In genomic region chr2:204452464-204453023, GRCh38 we compare ENCODE assay signal across 9 cellular contexts.
DNase-seq lines count a peak whose midpoint lies in the region; TF ChIP-seq lines count a peak whose summit lies in the region.
"Had no signal": no experiment of that assay in that cellular context is flagged by ENCODE, and none has a peak within 500 bp of the region (broad histone marks: within the 10 kb centered on the region; RNA-seq: fewer than 3 reads in every experiment).

No MANE protein-coding gene starts in this region.

- POLR2A ChIA-PET in PC-9 (lab: Charles Lee; ENCODE audit: unreplicated experiment) = no interaction called here

- no peaks in the 10 kb centered on the region for H4K20me1 ChIP-seq in PC-9 (ENCODE audit: insufficient read depth)

- H3K4me1 ChIP-seq in PC-9 (replicated peaks; ENCODE audit: insufficient read depth) (peaks cover 15% of the 10 kb centered on the region), parathyroid adenoma (no peaks in the 10 kb centered on the region)
- H3K4me1 ChIP-seq: gastrocnemius medialis had no signal

- H3K79me2 ChIP-seq in PC-9 (ENCODE audit: low read depth) (no peaks in the 10 kb centered on the region), parathyroid adenoma (no peaks in the 10 kb centered on the region)

- DNase-seq in GM03348 (ENCODE audit: low spot score) (peak; percentile 86), PC-9 (peak; percentile 60 to 95), fibroblast of the aortic adventitia (ENCODE audit: low read depth) (peak; percentile 85), NCI-H1436 (lab: John Stamatoyannopoulos, UW) (no peak), NOMO-1 (lab: John Stamatoyannopoulos, UW; ENCODE audit: unreplicated experiment in 2 of 2) (no peak), activated T-cell treated with anti-CD3 and anti-CD28 coated beads for 4 hours (no peak)
- DNase-seq in activated CD4-positive, alpha-beta T cell treated with anti-CD3 and anti-CD28 coated beads, Interleukin-2, amount 50 U/mL, for 4 hours = no peak
- DNase-seq: gastrocnemius medialis had no signal

- no peaks in the 10 kb centered on the region for H3K27me3 ChIP-seq in PC-9 (ENCODE audit: insufficient read depth, low read depth)
- H3K27me3 ChIP-seq in parathyroid adenoma (ENCODE audit: control insufficient read depth, insufficient read depth, low read length) = no peaks in the 10 kb centered on the region
- H3K27me3 ChIP-seq: gastrocnemius medialis had no signal

- no TSS peak for BruUV-seq in PC-9 (replicated peaks; lab: Mats Ljungman, UMichigan)

- peak overlapping the region; percentile 50 for H3K4me2 ChIP-seq in PC-9
- no peak overlapping the region for H3K4me2 ChIP-seq in parathyroid adenoma (ENCODE audit: low read length)

- H2AFZ ChIP-seq in PC-9 = no peak overlapping the region
- peak overlapping the region; percentile 47 for H2AFZ ChIP-seq in parathyroid adenoma

- no peak overlapping the region for H3K4me3 ChIP-seq in PC-9
- no peak overlapping the region for H3K4me3 ChIP-seq in fibroblast of the aortic adventitia (ENCODE audit: low read depth, low read length)
- no peak overlapping the region for H3K4me3 ChIP-seq in parathyroid adenoma (ENCODE audit: low read depth, low read length)
- H3K4me3 ChIP-seq: gastrocnemius medialis had no signal

- CTCF ChIA-PET in PC-9 (lab: Charles Lee) = no interaction called here

- H3K36me3 ChIP-seq in PC-9 (ENCODE audit: low read depth) (no peaks in the 10 kb centered on the region), parathyroid adenoma (ENCODE audit: control insufficient read depth, insufficient read depth, low read length) (no peaks in the 10 kb centered on the region)
- H3K36me3 ChIP-seq: gastrocnemius medialis had no signal

- intact Hi-C loops in PC-9 (cut with micrococcal nuclease; ENCODE audit: unreplicated experiment) = loop anchor here (5.0 kb wide), 1 partner anchor 95 kb away; the partner anchor contains the start of gene PARD3B

- TF ChIP-seq CTCF in PC-9 (conservative IDR thresholded peaks at IDR 0.05) (no peak), fibroblast of the aortic adventitia (IDR thresholded peaks at IDR 0.05; ENCODE audit: insufficient read depth, low read length) (peak; percentile 9), parathyroid adenoma (IDR thresholded peaks at IDR 0.05) (no peak)

- H3K9me2 ChIP-seq in PC-9 (ENCODE audit: insufficient read depth) = no peaks in the 10 kb centered on the region

- H3K27ac ChIP-seq in PC-9 (peak overlapping the region; percentile 36; the same call in 1 of the 2 replicates), parathyroid adenoma (peak overlapping the region; percentile 13)
- H3K27ac ChIP-seq: gastrocnemius medialis had no signal

- H3K9ac ChIP-seq in parathyroid adenoma = no peak overlapping the region

- peaks cover 5% of the 10 kb centered on the region; the same call in 1 of the 2 replicates for H3F3A ChIP-seq in PC-9 (ENCODE audit: insufficient read depth, low read depth)

- H3K9me3 ChIP-seq in PC-9 (ENCODE audit: insufficient read depth, low read depth) = no peaks in the 10 kb centered on the region
- no peaks in the 10 kb centered on the region for H3K9me3 ChIP-seq in parathyroid adenoma (ENCODE audit: control insufficient read depth, low read length)
- H3K9me3 ChIP-seq: gastrocnemius medialis had no signal

Comparison
In these comparisons a context has a peak if more than half of its experiments do, and no peak if none do; other contexts are left out.
1. DNase-seq: peak in GM03348 (single experiment), PC-9 (2 of 2) and fibroblast of the aortic adventitia (single experiment); none in activated CD4-positive, alpha-beta T cell treated with anti-CD3 and anti-CD28 coated beads, Interleukin-2, amount 50 U/mL, for 4 hours (0 of 2), NCI-H1436 (single experiment), NOMO-1 (0 of 2) and activated T-cell treated with anti-CD3 and anti-CD28 coated beads for 4 hours (single experiment).